In the genomic region with DNA sequence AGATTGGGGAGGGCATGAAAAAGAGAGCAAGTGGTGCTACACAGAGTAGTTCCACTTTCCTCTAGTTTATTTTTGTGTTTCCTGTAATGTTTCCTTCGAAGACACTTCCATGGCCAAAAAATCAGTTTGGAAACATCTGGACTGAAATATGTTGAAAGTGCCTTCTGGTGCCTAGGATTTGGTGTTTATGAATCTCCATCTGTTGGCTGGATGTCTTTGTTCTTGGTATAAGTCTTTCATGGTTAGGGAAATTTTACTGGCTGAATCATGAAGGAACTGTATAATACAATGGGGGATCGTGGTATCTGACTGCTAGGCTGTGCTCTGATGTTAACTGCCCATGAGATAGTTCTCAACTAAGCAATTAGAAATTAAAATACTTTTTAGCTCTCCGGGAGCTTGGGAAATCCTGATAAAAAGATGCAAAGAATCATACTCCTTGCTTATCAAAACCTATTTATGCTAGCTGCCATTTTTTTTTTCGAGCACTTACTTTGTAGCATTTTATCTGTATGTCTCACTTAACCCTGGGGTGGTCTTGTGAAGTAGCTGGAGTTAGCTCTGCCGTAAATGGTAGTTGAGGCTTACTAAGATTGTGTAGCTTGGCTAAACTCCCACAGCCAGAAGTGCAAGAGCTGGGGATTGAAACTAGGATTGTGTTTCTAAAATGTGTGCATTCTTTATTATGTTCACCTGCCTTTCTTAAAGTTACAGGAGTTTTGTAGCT, we compare ENCODE assay signal across 11 cellular contexts. TPM values are rescaled to one million over a fixed set of nuclear protein-coding genes. Genes with fewer than 3 reads are reported as not detected.
DNase-seq lines count a peak whose midpoint lies in the region; TF ChIP-seq lines count a peak whose summit lies in the region.
"Had no signal": no experiment of that assay in that cellular context is flagged by ENCODE, and none has a peak within 500 bp of the region (broad histone marks: within the 10 kb centered on the region; RNA-seq: fewer than 3 reads in every experiment).

No MANE protein-coding gene starts in this region.

- peak overlapping the region in 5 of 11 experiments; percentile 2 to 27 (median 19); a peak in 5 of 22 replicates for H3K9ac ChIP-seq in BLaER1 treated with 17β-estradiol and CSF1 and Interleukin-3, amounts not matched to agents 10 nM and 100 nM

- in situ Hi-C loops in astrocyte of the spinal cord (cut with HindIII; ENCODE audit: low sequenced_read_pairs): no loop called here

- no peak for TF ChIP-seq CTCF in HFFc6 (IDR thresholded peaks at IDR 0.05)
- TF ChIP-seq CTCF in astrocyte of the spinal cord (IDR thresholded peaks at IDR 0.05; ENCODE audit: low read depth, low read length): no peak
- no peak for TF ChIP-seq CTCF in ovary (IDR thresholded peaks at IDR 0.05)

- H3K4me2 ChIP-seq in BLaER1 treated with 17β-estradiol and CSF1 and Interleukin-3, amounts not matched to agents 10 nM and 100 nM: peak overlapping the region; percentile 63 to 91 (median 76)

- no peaks in the 10 kb centered on the region for H3K27me3 Mint-ChIP-seq in HFFc6 (ENCODE audit: insufficient read depth)

- H3K4me3 Mint-ChIP-seq in HFFc6: peak overlapping the region; percentile 49

- H3K4me1 Mint-ChIP-seq in HFFc6 (ENCODE audit: low read depth): peaks cover 73% of the 10 kb centered on the region

- intact Hi-C loops in ovary (cut with DNase I): loop anchor here in 1 of 4 donors (10.0 kb wide), 1 partner anchor 108 kb away; no protein-coding TSS in a partner anchor

- H3K27ac Mint-ChIP-seq in HFFc6: peak overlapping the region; percentile 67

- peaks cover 0 to 8% (median 0%) of the 10 kb centered on the region in 11 experiments; a peak in 4 of 22 replicates for H3K9me3 ChIP-seq in BLaER1 treated with 17β-estradiol and CSF1 and Interleukin-3, amounts not matched to agents 10 nM and 100 nM (replicated peaks in 1 of 11)
- H3K9me3 ChIP-seq in mesodermal cell (ENCODE audit: control insufficient read depth, low read length) (no peaks in the 10 kb centered on the region), ovary (no peaks in the 10 kb centered on the region)

- TF ChIP-seq POLR2A in ovary (IDR thresholded peaks at IDR 0.05): no peak

- TF ChIP-seq EP300 in ovary (IDR thresholded peaks at IDR 0.05): no peak

- no peaks in the 10 kb centered on the region; a peak in 2 of 22 replicates for H3K36me3 ChIP-seq in BLaER1 treated with 17β-estradiol and CSF1 and Interleukin-3, amounts not matched to agents 10 nM and 100 nM
- H3K36me3 ChIP-seq in mesodermal cell (ENCODE audit: control insufficient read depth, insufficient read depth, low read length): no peaks in the 10 kb centered on the region
- no peaks in the 10 kb centered on the region for H3K36me3 ChIP-seq in ovary

- H3K9me3 Mint-ChIP-seq in HFFc6: no peaks in the 10 kb centered on the region

- H3K4me1 ChIP-seq in BLaER1 treated with 17β-estradiol and CSF1 and Interleukin-3, amounts not matched to agents 10 nM and 100 nM: peaks cover 52 to 60% (median 57%) of the 10 kb centered on the region in 10 experiments
- H3K4me1 ChIP-seq in mesodermal cell (ENCODE audit: control insufficient read depth, insufficient read depth, low read length, poor library complexity, severe bottlenecking) (peaks cover 46% of the 10 kb centered on the region), ovary (ENCODE audit: insufficient read depth) (peaks cover 13% of the 10 kb centered on the region)

- WGBS in mesodermal cell (ENCODE audit: insufficient coverage in 2 of 2), 2 experiments: 86 to 98% methylated on average over 3 to 5 of the region's 5 CpGs
- WGBS in ovary, 3 donors: 9 to 19% (median 11%) methylated on average over 5 of the region's 5 CpGs

- H3K4me3 ChIP-seq in BLaER1 treated with 17β-estradiol and CSF1 and Interleukin-3, amounts not matched to agents 10 nM and 100 nM: peak overlapping the region in 3 of 10 experiments; percentile 3 to 13 (median 9); a peak in 3 of 20 replicates
- no peak overlapping the region for H3K4me3 ChIP-seq in astrocyte of the spinal cord (ENCODE audit: low read depth, low read length)
- no peak overlapping the region for H3K4me3 ChIP-seq in mesodermal cell (ENCODE audit: extremely low read depth, insufficient read depth, low read length, poor library complexity, severe bottlenecking)
- H3K4me3 ChIP-seq in ovary: no peak overlapping the region

- no peak for DNase-seq in HFFc6
- DNase-seq in astrocyte of the spinal cord (ENCODE audit: low read depth, low spot score): peak; percentile 83
- DNase-seq in stimulated activated naive CD4-positive, alpha-beta T cell (lab: John Stamatoyannopoulos, UW): no peak
- DNase-seq in ovary: no peak
- no peak for DNase-seq in hippocampal formation (lab: John Stamatoyannopoulos, UW)
- no peak for DNase-seq in NCI-H82 treated with DMSO at 0.1 percent for 48 hours (lab: John Stamatoyannopoulos, UW; ENCODE audit: unreplicated experiment)
- DNase-seq: hypothalamus, NCI-H345, nucleus accumbens had no signal

- peaks cover 0 to 6% (median 0%) of the 10 kb centered on the region in 11 experiments; a peak in 2 of 22 replicates for H4K20me1 ChIP-seq in BLaER1 treated with 17β-estradiol and CSF1 and Interleukin-3, amounts not matched to agents 10 nM and 100 nM

- peak overlapping the region; percentile 0 to 76 (median 58); a peak in 18 of 22 replicates for H3K27ac ChIP-seq in BLaER1 treated with 17β-estradiol and CSF1 and Interleukin-3, amounts not matched to agents 10 nM and 100 nM
- H3K27ac ChIP-seq in mesodermal cell (ENCODE audit: low read depth, low read length, severe bottlenecking) (peak overlapping the region; percentile 11), ovary (no peak overlapping the region)

- no peaks in the 10 kb centered on the region for H3K27me3 ChIP-seq in BLaER1 treated with 17β-estradiol and CSF1 and Interleukin-3, amounts not matched to agents 10 nM and 100 nM
- no peaks in the 10 kb centered on the region for H3K27me3 ChIP-seq in ovary

- no peaks in the 10 kb centered on the region for H3K36me3 Mint-ChIP-seq in HFFc6 (ENCODE audit: low read depth)

RNA-seq across cellular contexts. Expression of a gene that starts 22.0 kb away (rescaled TPM):
- total RNA-seq in HFFc6 (2021; fragmentation: NEBNext Ultra II Directional; extraction: Animal tissue kit (Norgen Biotek cat#: 25700)): 10 to 100 TPM; 29.0 to 51.3 (median 35.6) TPM
- polyA plus RNA-seq in mesodermal cell (2013, experiment 1 of 2): 51.9 TPM
- polyA plus RNA-seq in mesodermal cell (2013, experiment 2 of 2): 31.0 TPM
- 100 to 1,000 TPM in 3 of 7 donors, 10 to 100 TPM in 4; 88.2 to 190 (median 99.8) TPM for total RNA-seq in ovary
- polyA plus RNA-seq in ovary: 10 to 100 TPM; 45.3 to 94.0 TPM

Comparison
In these comparisons a context has a peak if more than half of its experiments do, and no peak if none do; other contexts are left out.
1. H3K27ac ChIP-seq: peak in BLaER1 treated with 17β-estradiol and CSF1 and Interleukin-3, amounts not matched to agents 10 nM and 100 nM (11 of 11) and mesodermal cell (single experiment); none in ovary (0 of 2).